Comparison of ENCODE assay signal across 8 cellular contexts in genomic region chr22:38754247-38755154, GRCh38. TPM values are rescaled to one million over a fixed set of nuclear protein-coding genes. Genes with fewer than 3 reads are reported as not detected.
A peak's percentile ranks its signal among the peaks of the same experiment; 100 is the strongest.
DNase-seq lines count a peak whose midpoint lies in the region; ATAC-seq and TF ChIP-seq lines count a peak whose summit lies in the region.

No MANE protein-coding gene starts in this region.

- TF ChIP-seq CTCF in AG09309 (IDR thresholded peaks at IDR 0.05; ENCODE audit: control insufficient read depth, insufficient read depth, low read depth, low read length, missing control alignments) (no peak), OCI-LY3 (IDR thresholded peaks at IDR 0.05; ENCODE audit: low read depth, low read length) (no peak), psoas muscle (IDR thresholded peaks at IDR 0.05) (no peak)

- H3K9ac ChIP-seq in OCI-LY3 (ENCODE audit: low read length): peak overlapping the region; percentile 96

- H3K36me3 ChIP-seq in OCI-LY3 (replicated peaks; ENCODE audit: low read depth, low read length) (peaks cover 41% of the 10 kb centered on the region), psoas muscle (ENCODE audit: insufficient read depth in 1 of 2, low read depth in 1 of 2) (peaks cover 3 to 42% of the 10 kb centered on the region in 2 donors)

- peak; percentile 30 for TF ChIP-seq POLR2A in GM19193 (IDR thresholded peaks at IDR 0.05; ENCODE audit: extremely low read depth, insufficient read depth, insufficient read length)

- H3K9me3 ChIP-seq in OCI-LY3 (ENCODE audit: insufficient read depth, low read length): no peaks in the 10 kb centered on the region
- H3K9me3 ChIP-seq in psoas muscle: no peaks in the 10 kb centered on the region

- intact Hi-C loops in psoas muscle (cut with DNase I): loop anchor here in 1 of 2 donors (2.0 kb wide), 1 partner anchor 20 kb away; no protein-coding TSS in a partner anchor

- no peak overlapping the region for H2AFZ ChIP-seq in OCI-LY3 (ENCODE audit: low read depth, low read length)

- H3K4me1 ChIP-seq in OCI-LY3 (ENCODE audit: low read length) (peaks cover 30% of the 10 kb centered on the region), psoas muscle (peaks cover 45% of the 10 kb centered on the region)

- H3K4me2 ChIP-seq in OCI-LY3 (ENCODE audit: low read length): peak overlapping the region; percentile 97

- H3K4me3 ChIP-seq in AG09309 (ENCODE audit: control insufficient read depth, low read depth, low read length) (peak overlapping the region; percentile 56), OCI-LY3 (ENCODE audit: low read length) (peak overlapping the region; percentile 94), psoas muscle (peak overlapping the region; percentile 77)

- 12 to 20% (median 14%) methylated on average over 19 of the region's 19 CpGs for WGBS in psoas muscle, 3 donors

- peaks cover 6% of the 10 kb centered on the region for H4K20me1 ChIP-seq in OCI-LY3 (ENCODE audit: insufficient read depth, low read length)

- peak in 3 of 4 donors; percentile 14 to 52 (median 19) for ATAC-seq in psoas muscle
- ATAC-seq in GM18519 (IDR thresholded peaks at IDR 0.05; ENCODE audit: low FRiP score, unreplicated experiment): no peak

- peak overlapping the region; percentile 61 for H3K27ac ChIP-seq in OCI-LY3 (ENCODE audit: low read length)
- H3K27ac ChIP-seq in psoas muscle: peak overlapping the region; percentile 97

- peaks cover 21% of the 10 kb centered on the region for H3K79me2 ChIP-seq in OCI-LY3 (ENCODE audit: low read length)

- H3K27me3 ChIP-seq in OCI-LY3 (ENCODE audit: low read depth, low read length) (no peaks in the 10 kb centered on the region), psoas muscle (ENCODE audit: insufficient read depth in 3 of 3, low read length in 2 of 3) (no peaks in the 10 kb centered on the region)

- DNase-seq in AG09309 (ENCODE audit: low read depth) (no peak), astrocyte of the hippocampus (ENCODE audit: low read depth, low spot score) (peak; percentile 82), hypothalamus (lab: John Stamatoyannopoulos, UW) (peak in 34 of 51 donors; percentile 19 to 86 (median 49)), psoas muscle (peak; percentile 62 to 83), cortex of kidney (lab: John Stamatoyannopoulos, UW) (no peak)

RNA-seq across cellular contexts. Expression of gene SUN2, which starts 1.3 kb away (rescaled TPM):
- 100 to 1,000 TPM in 3 of 4 donors, 10 to 100 TPM in 1; 57.6 to 152 (median 106) TPM for total RNA-seq in psoas muscle
- polyA plus RNA-seq in psoas muscle: 100 to 1,000 TPM in 1 of 3 donors, 10 to 100 TPM in 2; 64.9 to 142 (median 93.6) TPM

RNA-seq across cellular contexts. Expression of gene DNAL4, which starts 39.4 kb away (rescaled TPM):
- total RNA-seq in psoas muscle: 1 to 10 TPM; 3.5 to 6.4 (median 4.7) TPM
- polyA plus RNA-seq in psoas muscle: 10 to 100 TPM in 2 of 3 donors, 1 to 10 TPM in 1; 4.2 to 13.9 (median 11.8) TPM

RNA-seq across cellular contexts. Expression of gene GTPBP1, which starts 48.8 kb away (rescaled TPM):
- total RNA-seq in psoas muscle: 10 to 100 TPM; 19.3 to 46.1 (median 41.1) TPM
- polyA plus RNA-seq in psoas muscle: 10 to 100 TPM; 16.4 to 24.3 (median 17.4) TPM

RNA-seq across cellular contexts. Expression of gene JOSD1, which starts 53.8 kb away (rescaled TPM):
- 10 to 100 TPM; 16.7 to 27.6 (median 24.4) TPM for total RNA-seq in psoas muscle
- polyA plus RNA-seq in psoas muscle: 10 to 100 TPM; 14.3 to 58.5 (median 37.5) TPM

Comparison
In these comparisons a context has a peak if more than half of its experiments do, and no peak if none do; other contexts are left out.
1. DNase-seq: peak in astrocyte of the hippocampus (single experiment), hypothalamus (34 of 51) and psoas muscle (2 of 2); none in AG09309 (single experiment) and cortex of kidney (single experiment).
2. Peak in every context shown above with its lines, with median percentiles within 50 percentile points of each other: H3K4me3 ChIP-seq.